ENCODE assay signal across 10 cellular contexts in the genomic region with DNA sequence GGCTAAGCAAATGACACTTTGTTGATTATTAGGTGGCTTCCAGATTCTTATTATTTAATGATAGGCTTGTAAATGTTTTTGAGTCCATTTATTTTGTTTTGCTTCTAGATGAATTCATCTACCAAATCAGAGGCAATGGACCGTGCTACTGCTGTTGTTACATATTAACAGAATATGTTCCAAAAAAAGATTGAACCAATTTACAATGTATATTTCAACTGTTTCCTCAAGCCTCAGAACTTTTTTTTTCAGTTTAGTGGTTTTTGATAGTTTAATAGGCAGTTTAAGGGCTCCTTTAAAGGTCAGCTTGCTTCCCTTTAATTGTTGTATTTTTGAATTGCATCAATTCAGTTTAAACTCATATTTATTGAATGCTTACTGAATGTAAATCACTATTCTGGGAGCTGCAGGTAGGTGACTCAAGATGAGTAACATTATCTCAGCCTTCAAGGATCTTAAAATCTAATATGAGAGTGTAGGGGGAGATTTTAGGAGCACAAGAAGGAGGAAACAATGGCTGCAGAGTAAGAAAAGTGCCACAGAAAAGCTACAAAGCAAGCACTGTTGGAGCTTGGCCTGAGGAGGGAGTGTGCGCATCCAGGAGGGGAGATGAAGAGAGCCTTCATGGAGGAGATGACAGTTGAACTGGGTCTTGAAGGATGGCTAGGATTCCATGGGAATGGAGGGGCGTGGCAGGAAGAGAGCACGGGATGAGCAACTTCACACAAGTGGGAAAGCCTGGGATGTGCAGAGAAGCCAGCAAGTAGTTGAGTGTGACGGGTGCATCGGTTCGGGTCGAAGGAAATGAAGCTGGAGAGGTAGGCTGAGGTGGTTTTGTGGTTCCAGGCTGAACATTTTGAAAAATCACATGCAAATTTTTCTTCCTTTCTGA. TPM values are rescaled to one million over a fixed set of nuclear protein-coding genes. Genes with fewer than 3 reads are reported as not detected.
DNase-seq lines count a peak whose midpoint lies in the region; ATAC-seq, FAIRE-seq and TF ChIP-seq lines count a peak whose summit lies in the region.
"Had no signal": no experiment of that assay in that cellular context is flagged by ENCODE, and none has a peak within 500 bp of the region (broad histone marks: within the 10 kb centered on the region; RNA-seq: fewer than 3 reads in every experiment).

No MANE protein-coding gene starts in this region.

- CTCF ChIA-PET in A549 (lab: Yijun Ruan, JAX) = interaction anchor here (1.5 to 2.9 kb wide), 2 partner anchors 14 to 22 kb away, joined by 3 to 16 read pairs; partner anchors contain the start of gene MAP2K1

- H3K4me1 ChIP-seq in A549 = peaks cover 20% of the 10 kb centered on the region
- H3K4me1 ChIP-seq in endodermal cell (ENCODE audit: control insufficient read depth, insufficient read depth, low read length) = peaks cover 11% of the 10 kb centered on the region
- H3K4me1 ChIP-seq in mucosa of descending colon (ENCODE audit: low read depth) = no peaks in the 10 kb centered on the region

- no peak for TF ChIP-seq EP300 in A549 (IDR thresholded peaks at IDR 0.05)

- POLR2A ChIA-PET in A549 (lab: Yijun Ruan, JAX) = no interaction called here

- H3K4me2 ChIP-seq in A549 = peak overlapping the region; percentile 33; the same call in 2 of the 3 replicates

- intact Hi-C loops in mucosa of descending colon (cut with DNase I, micrococcal nuclease) = no loop called here

- DNase-seq in A549 (ENCODE audit: low read depth in 1 of 2, low spot score in 1 of 2) (peak in 1 of 2 experiments; percentile 45), SK-MEL-5 (ENCODE audit: low read depth, low spot score) (peak; percentile 55), endodermal cell (peak; percentile 54), SIG-M5 (lab: John Stamatoyannopoulos, UW) (no peak), mucosa of descending colon (no peak), iPS-NIHi11 (ENCODE audit: low spot score) (no peak)

- peak; percentile 56 to 70; a peak in 4 of 6 replicates for ATAC-seq in A549
- peak; percentile 43 for ATAC-seq in GM18498 (IDR thresholded peaks at IDR 0.05; ENCODE audit: unreplicated experiment)
- ATAC-seq in GM21360 (IDR thresholded peaks at IDR 0.05; ENCODE audit: unreplicated experiment) = no peak
- no peak for ATAC-seq in mucosa of descending colon

- no peaks in the 10 kb centered on the region for H3K27me3 ChIP-seq in endodermal cell (ENCODE audit: control insufficient read depth, insufficient read depth, low read length, poor library complexity, severe bottlenecking)

- peaks cover 27% of the 10 kb centered on the region for H3K4me1 Mint-ChIP-seq in endodermal cell

- H3K27ac ChIP-seq in A549 (no peak overlapping the region), endodermal cell (ENCODE audit: low read depth, low read length) (no peak overlapping the region)
- H3K27ac ChIP-seq: thoracic aorta had no signal

- in situ Hi-C loops in SK-MEL-5 (cut with HindIII; ENCODE audit: low pct_unique_long_range_greater_than_20kb, low sequenced_read_pairs) = no loop called here

- H3K36me3 Mint-ChIP-seq in endodermal cell (ENCODE audit: low read depth) = peaks cover 21% of the 10 kb centered on the region

- no peaks in the 10 kb centered on the region for H3K27me3 Mint-ChIP-seq in endodermal cell (ENCODE audit: insufficient read depth)

- FAIRE-seq in A549 (lab: Jason Lieb, UNC) = no peak
- FAIRE-seq: endometrium had no signal

- H3K9me3 ChIP-seq in A549 (no peaks in the 10 kb centered on the region), endodermal cell (ENCODE audit: control insufficient read depth, low read length) (no peaks in the 10 kb centered on the region), mucosa of descending colon (no peaks in the 10 kb centered on the region)
- H3K9me3 ChIP-seq: thoracic aorta had no signal

- H3K36me3 ChIP-seq in endodermal cell (ENCODE audit: control insufficient read depth, insufficient read depth, low read length) (peaks cover 39% of the 10 kb centered on the region), mucosa of descending colon (ENCODE audit: low read depth) (no peaks in the 10 kb centered on the region)

- TF ChIP-seq POLR2A in A549 (IDR thresholded peaks at IDR 0.05; ENCODE audit: low read length) = no peak

- no peaks in the 10 kb centered on the region for H3K9me3 Mint-ChIP-seq in endodermal cell

- no peak overlapping the region for H3K9ac ChIP-seq in endodermal cell (ENCODE audit: extremely low read depth, low read length, poor library complexity, severe bottlenecking)

- H3K4me3 ChIP-seq in A549 (no peak overlapping the region), endodermal cell (ENCODE audit: low read length) (no peak overlapping the region), mucosa of descending colon (no peak overlapping the region)
- H3K4me3 ChIP-seq: thoracic aorta had no signal

- no peak overlapping the region for H3K4me3 Mint-ChIP-seq in endodermal cell

- no peak for TF ChIP-seq CTCF in A549 (IDR thresholded peaks at IDR 0.05)
- peak; percentile 45 for TF ChIP-seq CTCF in endodermal cell (conservative IDR thresholded peaks at IDR 0.05)
- no peak for TF ChIP-seq CTCF in mucosa of descending colon (IDR thresholded peaks at IDR 0.05)

- no peak for TF ChIP-seq RAD21 in A549 (conservative IDR thresholded peaks at IDR 0.05 in 1 of 2, IDR thresholded peaks at IDR 0.05 in 1 of 2)

- 79% methylated on average over 8 of the region's 8 CpGs for WGBS in A549 (ENCODE audit: missing lambda C conversion rate)
- 79 to 89% methylated on average over 5 to 7 of the region's 8 CpGs for WGBS in endodermal cell (ENCODE audit: insufficient coverage in 1 of 2, insufficient read length in 1 of 2), 2 experiments

- no peak overlapping the region for H3K27ac Mint-ChIP-seq in endodermal cell

TF ChIP-seq in A549, 52 proteins besides CTCF, POLR2A, EP300 and RAD21:
- TF ChIP-seq MAFK (IDR thresholded peaks at IDR 0.05; ENCODE audit: partially characterized antibody) (no peak), EHMT2 (IDR thresholded peaks at IDR 0.05; ENCODE audit: low read depth) (no peak), MAX (IDR thresholded peaks at IDR 0.05) (no peak), RFX5 (IDR thresholded peaks at IDR 0.05) (no peak), MAZ (IDR thresholded peaks at IDR 0.05; ENCODE audit: borderline replicate concordance, low read depth, low read length) (no peak), ATOH8 (CRISPR knock-in tag; IDR thresholded peaks at IDR 0.05; ENCODE audit: low read depth) (no peak), SREBF2 (IDR thresholded peaks at IDR 0.05) (no peak), NPAS2 (CRISPR knock-in tag; IDR thresholded peaks at IDR 0.05; ENCODE audit: borderline replicate concordance) (no peak), MYC (IDR thresholded peaks at IDR 0.05; ENCODE audit: borderline replicate concordance, low read length) (no peak)

RNA-seq across cellular contexts. Expression of gene MAP2K1, which starts 14.7 kb away (rescaled TPM):
- polyA plus RNA-seq in A549 (2011; rRNA removed) = 30.3 and 34.3 TPM in 2 replicates
- 24.5 and 27.8 TPM in 2 replicates for polyA plus RNA-seq in A549 (2012; cell fraction: cytosol; rRNA removed)
- polyA plus RNA-seq in A549 (2012; cell fraction: nucleus; rRNA removed) = 18.1 and 31.9 TPM in 2 replicates
- polyA plus RNA-seq in A549 (2017; fragmentation: RNase III; extraction: RNeasy Plus Mini Kit Qiagen cat#74134 plus additional on column Dnase treatment) = 39.6 to 41.9 TPM (median 40.0 TPM) in 3 replicates
- polyA minus RNA-seq in A549 (2011; rRNA and poly(A)+ RNA removed) = 16.5 and 19.1 TPM in 2 replicates
- 16.2 and 18.5 TPM in 2 replicates for total RNA-seq in SK-MEL-5 (2014; rRNA removed; shearing (Covaris generic))
- 30.0 and 31.9 TPM in 2 replicates for polyA plus RNA-seq in SK-MEL-5 (2015; cell fraction: cytosol; rRNA removed)
- 11.5 and 16.2 TPM in 2 replicates for polyA plus RNA-seq in SK-MEL-5 (2015; cell fraction: nucleus; rRNA removed)
- total RNA-seq in endodermal cell = 10 to 100 TPM; 73.7 to 81.2 TPM
- polyA plus RNA-seq in endodermal cell (2013, experiment 1 of 2) = 50.6 TPM
- polyA plus RNA-seq in endodermal cell (2013, experiment 2 of 2) = 49.3 TPM
- 10 to 100 TPM; 34.4 to 45.3 (median 44.0) TPM for total RNA-seq in mucosa of descending colon

RNA-seq across cellular contexts. Expression of gene TIPIN, which starts 44.9 kb away (rescaled TPM):
- 23.7 and 37.4 TPM in 2 replicates for polyA plus RNA-seq in A549 (2011; rRNA removed)
- polyA plus RNA-seq in A549 (2012; cell fraction: cytosol; rRNA removed) = 10.7 and 12.8 TPM in 2 replicates
- polyA plus RNA-seq in A549 (2012; cell fraction: nucleus; rRNA removed) = 3.9 and 6.6 TPM in 2 replicates
- polyA plus RNA-seq in A549 (2017; fragmentation: RNase III; extraction: RNeasy Plus Mini Kit Qiagen cat#74134 plus additional on column Dnase treatment) = 28.2 to 37.0 TPM (median 28.4 TPM) in 3 replicates
- 9.0 and 10.3 TPM in 2 replicates for polyA minus RNA-seq in A549 (2011; rRNA and poly(A)+ RNA removed)
- 23.3 and 24.0 TPM in 2 replicates for total RNA-seq in SK-MEL-5 (2014; rRNA removed; shearing (Covaris generic))
- 11.6 and 12.0 TPM in 2 replicates for polyA plus RNA-seq in SK-MEL-5 (2015; cell fraction: cytosol; rRNA removed)
- 10.4 and 25.5 TPM in 2 replicates for polyA plus RNA-seq in SK-MEL-5 (2015; cell fraction: nucleus; rRNA removed)
- 10 to 100 TPM; 19.7 to 25.5 TPM for total RNA-seq in endodermal cell
- polyA plus RNA-seq in endodermal cell (2013, experiment 1 of 2) = 21.3 TPM
- 22.4 TPM for polyA plus RNA-seq in endodermal cell (2013, experiment 2 of 2)
- 1 to 10 TPM; 5.8 to 7.0 (median 5.9) TPM for total RNA-seq in mucosa of descending colon

Comparison
In these comparisons a context has a peak if more than half of its experiments do, and no peak if none do; other contexts are left out.
1. ATAC-seq: peak in A549 (2 of 2) and GM18498 (single experiment); none in GM21360 (single experiment) and mucosa of descending colon (single experiment).
2. DNase-seq: peak in SK-MEL-5 (single experiment) and endodermal cell (single experiment); none in SIG-M5 (single experiment), mucosa of descending colon (0 of 3) and iPS-NIHi11 (single experiment).